8 cellular contexts compared by ENCODE assay signal in genomic region chr19:8444677-8445487, GRCh38.
DNase-seq lines count a peak whose midpoint lies in the region; ATAC-seq lines count a peak whose summit lies in the region.

A gene with protein sequence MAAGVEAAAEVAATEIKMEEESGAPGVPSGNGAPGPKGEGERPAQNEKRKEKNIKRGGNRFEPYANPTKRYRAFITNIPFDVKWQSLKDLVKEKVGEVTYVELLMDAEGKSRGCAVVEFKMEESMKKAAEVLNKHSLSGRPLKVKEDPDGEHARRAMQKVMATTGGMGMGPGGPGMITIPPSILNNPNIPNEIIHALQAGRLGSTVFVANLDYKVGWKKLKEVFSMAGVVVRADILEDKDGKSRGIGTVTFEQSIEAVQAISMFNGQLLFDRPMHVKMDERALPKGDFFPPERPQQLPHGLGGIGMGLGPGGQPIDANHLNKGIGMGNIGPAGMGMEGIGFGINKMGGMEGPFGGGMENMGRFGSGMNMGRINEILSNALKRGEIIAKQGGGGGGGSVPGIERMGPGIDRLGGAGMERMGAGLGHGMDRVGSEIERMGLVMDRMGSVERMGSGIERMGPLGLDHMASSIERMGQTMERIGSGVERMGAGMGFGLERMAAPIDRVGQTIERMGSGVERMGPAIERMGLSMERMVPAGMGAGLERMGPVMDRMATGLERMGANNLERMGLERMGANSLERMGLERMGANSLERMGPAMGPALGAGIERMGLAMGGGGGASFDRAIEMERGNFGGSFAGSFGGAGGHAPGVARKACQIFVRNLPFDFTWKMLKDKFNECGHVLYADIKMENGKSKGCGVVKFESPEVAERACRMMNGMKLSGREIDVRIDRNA (plus strand): TSS chr19:8444975. CDS start chr19:8444999, 24 bp downstream.

- peak within 1 kb of the TSS; percentile 86 for H3K4me2 ChIP-seq in BLaER1

- peaks cover 50% of the 10 kb centered on the region for H4K20me1 ChIP-seq in BLaER1

- H3K9me3 ChIP-seq in BLaER1: no peaks in the 10 kb centered on the region

- peak within 1 kb of the TSS; percentile 100 for H3K9ac ChIP-seq in BLaER1

- ATAC-seq in GM19328 (IDR thresholded peaks at IDR 0.05; ENCODE audit: unreplicated experiment) (peak; percentile 89), HG03520 (IDR thresholded peaks at IDR 0.05; ENCODE audit: unreplicated experiment) (peak; percentile 81)

- H3K36me3 ChIP-seq in BLaER1: peaks cover 36% of the 10 kb centered on the region

- no peaks in the 10 kb centered on the region for H3K27me3 ChIP-seq in BLaER1

- peaks cover 40% of the 10 kb centered on the region for H3K4me1 ChIP-seq in BLaER1

- peak within 1 kb of the TSS; percentile 100 for H3K27ac ChIP-seq in BLaER1

- H3K4me3 ChIP-seq in BLaER1: peak within 1 kb of the TSS; percentile 96

- DNase-seq in NCI-H69 (lab: John Stamatoyannopoulos, UW): peak; percentile 99
- peak; percentile 100 for DNase-seq in activated CD4-positive, alpha-beta T cell treated with anti-CD3 and anti-CD28 coated beads, Interleukin-2, amount 50 U/mL, for 1 hour
- DNase-seq in dedifferentiated amniotic fluid mesenchymal stem cell (ENCODE audit: extremely low spot score): peak; percentile 98
- DNase-seq in left kidney (ENCODE audit: low read depth, low spot score): peak; percentile 99
- DNase-seq in stimulated activated CD4-positive, alpha-beta T cell treated with anti-CD3 and anti-CD28 coated beads, Interleukin-2, amount 100 ng/mL, for 24 hours: peak; percentile 100

Comparison
In these comparisons a context has a peak if more than half of its experiments do, and no peak if none do; other contexts are left out.
1. Peak in every context shown above with its lines: DNase-seq, ATAC-seq, H3K4me3 ChIP-seq and H3K27ac ChIP-seq.